In the genomic region with DNA sequence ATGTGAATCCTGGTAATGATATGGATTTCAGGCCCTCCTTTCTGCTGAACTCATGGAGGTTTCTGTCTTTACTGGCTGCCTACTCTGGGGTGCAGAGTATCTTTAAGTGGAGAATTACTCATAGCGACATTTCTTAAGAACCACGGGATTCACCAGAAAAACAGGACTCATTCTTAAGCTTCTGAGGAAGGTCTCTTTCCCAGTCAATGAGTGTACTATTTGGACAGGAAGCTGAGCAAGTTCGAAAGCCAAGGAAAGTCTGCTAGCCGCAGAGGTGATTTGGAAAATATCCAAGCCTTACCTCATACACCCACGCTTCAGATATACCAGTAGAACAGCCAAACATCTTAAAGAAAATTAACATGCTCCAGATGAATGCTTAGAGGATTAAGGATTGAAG, we compare ENCODE assay signal across 15 cellular contexts.
DNase-seq lines count a peak whose midpoint lies in the region; ATAC-seq and TF ChIP-seq lines count a peak whose summit lies in the region.
"Had no signal": no experiment of that assay in that cellular context is flagged by ENCODE, and none has a peak within 500 bp of the region (broad histone marks: within the 10 kb centered on the region; RNA-seq: fewer than 3 reads in every experiment).

No MANE protein-coding gene starts in this region.

- DNase-seq in RPMI8226 (peak; percentile 2), epithelial cell of proximal tubule (ENCODE audit: low read depth) (peak; percentile 95), retinal pigment epithelial cell (ENCODE audit: low read depth) (peak; percentile 99)
- no peak for DNase-seq in activated T-cell treated with anti-CD3 and anti-CD28 coated beads, Interleukin-2, amount 50 U/mL, for 48 hours
- DNase-seq: activated CD4-positive, alpha-beta T cell treated with anti-CD3 and anti-CD28 coated beads, Interleukin-2, amount 50 U/mL, for 4 hours; HCEC 1CT; head of caudate nucleus; left colon; naive B cell; NCI-H2171 had no signal

- H3K4me3 ChIP-seq in HEK293 (ENCODE audit: low read depth, low read length) (no peak overlapping the region), epithelial cell of proximal tubule (ENCODE audit: low read depth, low read length) (no peak overlapping the region), retinal pigment epithelial cell (ENCODE audit: low read length) (no peak overlapping the region)

- no peaks in the 10 kb centered on the region for H3K36me3 Mint-ChIP-seq in stimulated activated memory B cell treated with anti-CD40 and anti-IgM and Interleukin-4, amounts not matched to agents 10 μg/mL and 1 μg/mL and 100 μg/mL, for 72 hours
- H3K36me3 Mint-ChIP-seq: naive B cell had no signal

- no peaks in the 10 kb centered on the region for H3K9me3 Mint-ChIP-seq in stimulated activated memory B cell treated with anti-CD40 and anti-IgM and Interleukin-4, amounts not matched to agents 10 μg/mL and 1 μg/mL and 100 μg/mL, for 72 hours
- H3K9me3 Mint-ChIP-seq: naive B cell; stimulated activated naive CD8-positive, alpha-beta T cell treated with anti-CD3 and anti-CD28 coated beads, Interleukin-15, Interleukin-2, amounts not matched to agents 100 ng/mL and 50 ng/mL, for 24 hours had no signal

- no peak overlapping the region for H3K4me3 Mint-ChIP-seq in stimulated activated memory B cell treated with anti-CD40 and anti-IgM and Interleukin-4, amounts not matched to agents 10 μg/mL and 1 μg/mL and 100 μg/mL, for 72 hours
- H3K4me3 Mint-ChIP-seq: naive B cell; stimulated activated naive CD8-positive, alpha-beta T cell treated with anti-CD3 and anti-CD28 coated beads, Interleukin-15, Interleukin-2, amounts not matched to agents 100 ng/mL and 50 ng/mL, for 24 hours had no signal

- H3K4me1 ChIP-seq in HEK293 (ENCODE audit: control insufficient read depth, insufficient read depth, low read length), result peaks cover 5% of the 10 kb centered on the region

- H3K27ac Mint-ChIP-seq in stimulated activated memory B cell treated with anti-CD40 and anti-IgM and Interleukin-4, amounts not matched to agents 10 μg/mL and 1 μg/mL and 100 μg/mL, for 72 hours, result no peak overlapping the region
- H3K27ac Mint-ChIP-seq: stimulated activated naive CD8-positive, alpha-beta T cell treated with anti-CD3 and anti-CD28 coated beads, Interleukin-15, Interleukin-2, amounts not matched to agents 100 ng/mL and 50 ng/mL, for 24 hours had no signal

- H3K4me1 Mint-ChIP-seq in stimulated activated memory B cell treated with anti-CD40 and anti-IgM and Interleukin-4, amounts not matched to agents 10 μg/mL and 1 μg/mL and 100 μg/mL, for 72 hours, result no peaks in the 10 kb centered on the region
- H3K4me1 Mint-ChIP-seq: naive B cell had no signal

- H3K27me3 Mint-ChIP-seq in stimulated activated memory B cell treated with anti-CD40 and anti-IgM and Interleukin-4, amounts not matched to agents 10 μg/mL and 1 μg/mL and 100 μg/mL, for 72 hours, result no peaks in the 10 kb centered on the region
- H3K27me3 Mint-ChIP-seq: stimulated activated naive CD8-positive, alpha-beta T cell treated with anti-CD3 and anti-CD28 coated beads, Interleukin-15, Interleukin-2, amounts not matched to agents 100 ng/mL and 50 ng/mL, for 24 hours had no signal

- no peak for ATAC-seq in stimulated activated memory B cell treated with anti-CD40 and anti-IgM and Interleukin-4, amounts not matched to agents 10 μg/mL and 1 μg/mL and 100 μg/mL, for 72 hours
- ATAC-seq in GM18511 (IDR thresholded peaks at IDR 0.05; ENCODE audit: unreplicated experiment), result no peak
- ATAC-seq: left colon, sciatic nerve had no signal

- TF ChIP-seq CTCF in HEK293 (tag by site-specific recombination; IDR thresholded peaks at IDR 0.05) (no peak), epithelial cell of proximal tubule (conservative IDR thresholded peaks at IDR 0.05; ENCODE audit: low read depth, low read length) (no peak), retinal pigment epithelial cell (conservative IDR thresholded peaks at IDR 0.05; ENCODE audit: low read depth, low read length) (no peak)

- H3K9me3 ChIP-seq in HEK293 (ENCODE audit: control insufficient read depth, insufficient read depth, low read depth, low read length), result no peaks in the 10 kb centered on the region

- H3K36me3 ChIP-seq in HEK293 (ENCODE audit: control insufficient read depth in 2 of 2, insufficient read depth in 1 of 2, low read length in 2 of 2), result no peaks in the 10 kb centered on the region

- POLR2A ChIA-PET in HEK293 (lab: Yijun Ruan, JAX), result no interaction called here

- CTCF ChIA-PET in HEK293 (lab: Yijun Ruan, JAX), result interaction anchor here (0.5 to 1.4 kb wide), 3 partner anchors 9 to 33 kb away, joined by 3 to 7 read pairs (median 4); no protein-coding TSS in a partner anchor

- peak overlapping the region; percentile 25; the same call in 1 of the 2 replicates for H3K27ac ChIP-seq in HEK293 (ENCODE audit: extremely low read depth, low read depth, low read length)

TF ChIP-seq in HEK293, 187 proteins besides CTCF, POLR2A, EP300 and RAD21:
- peak; percentile 61 for TF ChIP-seq OSR2 (tag by site-specific recombination; IDR thresholded peaks at IDR 0.05)
- TF ChIP-seq SETDB1 (IDR thresholded peaks at IDR 0.05; ENCODE audit: insufficient read length, low read length), result no peak

Comparison
In these comparisons a context has a peak if more than half of its experiments do, and no peak if none do; other contexts are left out.
1. DNase-seq: peak in RPMI8226 (single experiment), epithelial cell of proximal tubule (single experiment) and retinal pigment epithelial cell (single experiment); none in activated T-cell treated with anti-CD3 and anti-CD28 coated beads, Interleukin-2, amount 50 U/mL, for 48 hours (0 of 2).